ENCODE assay signal across 6 cellular contexts in genomic region chr19:10568444-10568825, GRCh38. TPM values are rescaled to one million over a fixed set of nuclear protein-coding genes. Genes with fewer than 3 reads are reported as not detected.
A peak's percentile ranks its signal among the peaks of the same experiment; 100 is the strongest.
DNase-seq lines count a peak whose midpoint lies in the region; ATAC-seq and TF ChIP-seq lines count a peak whose summit lies in the region.

No MANE protein-coding gene starts in this region.

- no peaks in the 10 kb centered on the region for H3K9me3 Mint-ChIP-seq in activated naive CD8-positive, alpha-beta T cell treated with anti-CD3 and anti-CD28 coated beads, Interleukin-2, amount 10 ng/mL, durations not matched to agents 7 days and 5 days

- peaks cover 24% of the 10 kb centered on the region for H3K36me3 Mint-ChIP-seq in activated naive CD8-positive, alpha-beta T cell treated with anti-CD3 and anti-CD28 coated beads, Interleukin-2, amount 10 ng/mL, durations not matched to agents 7 days and 5 days

- H3K4me1 Mint-ChIP-seq in activated naive CD8-positive, alpha-beta T cell treated with anti-CD3 and anti-CD28 coated beads, Interleukin-2, amount 10 ng/mL, durations not matched to agents 7 days and 5 days: peaks cover 33% of the 10 kb centered on the region

- CTCF ChIA-PET in GM10248 (lab: Yijun Ruan, JAX): interaction anchor here (0.6 to 5.6 kb wide), 9 partner anchors 13 to 296 kb away, joined by 3 to 46 read pairs (median 4); partner anchors contain the start of gene DNM2

- peak; percentile 9 for ATAC-seq in HG03439 (IDR thresholded peaks at IDR 0.05; ENCODE audit: unreplicated experiment)
- peak; percentile 13 for ATAC-seq in activated naive CD8-positive, alpha-beta T cell treated with anti-CD3 and anti-CD28 coated beads, Interleukin-2, amount 10 ng/mL, durations not matched to agents 7 days and 5 days (ENCODE audit: low read depth)

- TF ChIP-seq CTCF in GM12872 (IDR thresholded peaks at IDR 0.05; ENCODE audit: insufficient read depth, low read depth, low read length) (peak; percentile 9; the same call in 1 of the 3 replicates), GM10248 (IDR thresholded peaks at IDR 0.05; ENCODE audit: control extremely low read depth, extremely low read depth, low read depth, missing control alignments) (no peak)

- DNase-seq in activated naive CD8-positive, alpha-beta T cell treated with anti-CD3 and anti-CD28 coated beads, Interleukin-2, amount 10 ng/mL, durations not matched to agents 7 days and 5 days: no peak
- peak; percentile 35 for DNase-seq in mucosa of gallbladder (ENCODE audit: low spot score)
- no peak for DNase-seq in GM10248 (ENCODE audit: extremely low spot score)
- DNase-seq in pons (ENCODE audit: low spot score): no peak

- POLR2A ChIA-PET in activated naive CD8-positive, alpha-beta T cell treated with anti-CD3 and anti-CD28 coated beads, Interleukin-2, amount 10 ng/mL, durations not matched to agents 7 days and 5 days (lab: Charles Lee): interaction anchor here (0.8 to 7.9 kb wide), 15 partner anchors 10 to 455 kb away, joined by 3 to 224 read pairs (median 4); partner anchors contain the start of genes ATG4D, QTRT1 and S1PR5
- POLR2A ChIA-PET in GM10248 (lab: Yijun Ruan, JAX): no interaction called here

- H3K27ac Mint-ChIP-seq in activated naive CD8-positive, alpha-beta T cell treated with anti-CD3 and anti-CD28 coated beads, Interleukin-2, amount 10 ng/mL, durations not matched to agents 7 days and 5 days: peak overlapping the region; percentile 98

- H3K27me3 Mint-ChIP-seq in activated naive CD8-positive, alpha-beta T cell treated with anti-CD3 and anti-CD28 coated beads, Interleukin-2, amount 10 ng/mL, durations not matched to agents 7 days and 5 days: no peaks in the 10 kb centered on the region

- peak overlapping the region; percentile 99 for H3K4me3 Mint-ChIP-seq in activated naive CD8-positive, alpha-beta T cell treated with anti-CD3 and anti-CD28 coated beads, Interleukin-2, amount 10 ng/mL, durations not matched to agents 7 days and 5 days

RNA-seq across cellular contexts. Expression of gene CDKN2D, which starts 0.3 kb away (rescaled TPM):
- total RNA-seq in activated naive CD8-positive, alpha-beta T cell treated with anti-CD3 and anti-CD28 coated beads, Interleukin-2, amount 10 ng/mL, durations not matched to agents 7 days and 5 days: 10 to 100 TPM; 93.0 to 95.9 TPM
- 6.2 TPM for total RNA-seq in mucosa of gallbladder

RNA-seq across cellular contexts. Expression of gene KRI1, which starts 2.6 kb away (rescaled TPM):
- 10 to 100 TPM; 76.2 to 85.4 TPM for total RNA-seq in activated naive CD8-positive, alpha-beta T cell treated with anti-CD3 and anti-CD28 coated beads, Interleukin-2, amount 10 ng/mL, durations not matched to agents 7 days and 5 days
- total RNA-seq in mucosa of gallbladder: 21.1 TPM

RNA-seq across cellular contexts. Expression of gene AP1M2, which starts 18.7 kb away (rescaled TPM):
- total RNA-seq in activated naive CD8-positive, alpha-beta T cell treated with anti-CD3 and anti-CD28 coated beads, Interleukin-2, amount 10 ng/mL, durations not matched to agents 7 days and 5 days: not detected
- 88.3 TPM for total RNA-seq in mucosa of gallbladder

RNA-seq across cellular contexts. Expression of gene ATG4D, which starts 24.7 kb away (rescaled TPM):
- 10 to 100 TPM; 50.4 to 66.6 TPM for total RNA-seq in activated naive CD8-positive, alpha-beta T cell treated with anti-CD3 and anti-CD28 coated beads, Interleukin-2, amount 10 ng/mL, durations not matched to agents 7 days and 5 days
- 29.5 TPM for total RNA-seq in mucosa of gallbladder

RNA-seq across cellular contexts. Expression of gene S1PR5, which starts 51.2 kb away (rescaled TPM):
- 1 to 10 TPM; 3.3 to 4.7 TPM for total RNA-seq in activated naive CD8-positive, alpha-beta T cell treated with anti-CD3 and anti-CD28 coated beads, Interleukin-2, amount 10 ng/mL, durations not matched to agents 7 days and 5 days
- 0.20 TPM for total RNA-seq in mucosa of gallbladder

Comparison
In these comparisons a context has a peak if more than half of its experiments do, and no peak if none do; other contexts are left out.
1. RNA of gene CDKN2D, which starts 0.3 kb away (total RNA-seq): 93.0 to 95.9 TPM in activated naive CD8-positive, alpha-beta T cell treated with anti-CD3 and anti-CD28 coated beads, Interleukin-2, amount 10 ng/mL, durations not matched to agents 7 days and 5 days; 6.2 TPM in mucosa of gallbladder (single experiment); every median in the first group is over 10 times any median in the second.
2. RNA of gene AP1M2, which starts 18.7 kb away (total RNA-seq): 88.3 TPM in mucosa of gallbladder (single experiment); not detected in activated naive CD8-positive, alpha-beta T cell treated with anti-CD3 and anti-CD28 coated beads, Interleukin-2, amount 10 ng/mL, durations not matched to agents 7 days and 5 days; every median in the first group is over 10 times any median in the second.